Comparison of ENCODE assay signal across 1 cellular context in the genomic region with DNA sequence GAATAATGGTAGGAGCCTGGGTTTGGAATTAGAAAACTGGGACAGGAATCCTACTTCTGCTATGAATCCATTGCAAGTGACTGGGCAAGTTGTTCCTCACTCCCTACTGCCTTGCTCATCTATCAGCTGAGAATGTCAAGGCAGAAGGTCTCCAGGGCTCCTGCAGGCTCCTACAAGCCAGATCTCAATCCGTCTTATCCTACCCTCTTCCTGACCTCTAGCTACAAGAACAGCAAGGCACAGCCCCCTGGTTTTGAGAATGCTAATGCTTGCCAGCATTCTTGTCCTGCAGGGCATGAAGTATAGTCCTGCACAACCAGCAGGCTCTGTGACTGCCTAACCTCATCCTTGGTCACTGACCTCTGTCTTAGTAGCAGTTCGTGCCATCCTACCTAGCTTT.
TF ChIP-seq lines count a peak whose summit lies in the region.

No MANE protein-coding gene starts in this region.

TF ChIP-seq in WTC11, 78 proteins besides CTCF, POLR2A, EP300 and RAD21 (continued from another document):
- TF ChIP-seq, protein P1, sequence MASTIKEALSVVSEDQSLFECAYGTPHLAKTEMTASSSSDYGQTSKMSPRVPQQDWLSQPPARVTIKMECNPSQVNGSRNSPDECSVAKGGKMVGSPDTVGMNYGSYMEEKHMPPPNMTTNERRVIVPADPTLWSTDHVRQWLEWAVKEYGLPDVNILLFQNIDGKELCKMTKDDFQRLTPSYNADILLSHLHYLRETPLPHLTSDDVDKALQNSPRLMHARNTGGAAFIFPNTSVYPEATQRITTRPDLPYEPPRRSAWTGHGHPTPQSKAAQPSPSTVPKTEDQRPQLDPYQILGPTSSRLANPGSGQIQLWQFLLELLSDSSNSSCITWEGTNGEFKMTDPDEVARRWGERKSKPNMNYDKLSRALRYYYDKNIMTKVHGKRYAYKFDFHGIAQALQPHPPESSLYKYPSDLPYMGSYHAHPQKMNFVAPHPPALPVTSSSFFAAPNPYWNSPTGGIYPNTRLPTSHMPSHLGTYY (CRISPR knock-in tag; IDR thresholded peaks at IDR 0.05): no peak
- TF ChIP-seq TCF7 (CRISPR knock-in tag; IDR thresholded peaks at IDR 0.05; ENCODE audit: low read depth) (no peak), ZMAT4 (CRISPR knock-in tag; IDR thresholded peaks at IDR 0.05) (no peak), TEAD1 (CRISPR knock-in tag; IDR thresholded peaks at IDR 0.05) (no peak), ZNF121 (CRISPR knock-in tag; IDR thresholded peaks at IDR 0.05) (no peak), KAT7 (CRISPR knock-in tag; IDR thresholded peaks at IDR 0.05; ENCODE audit: borderline replicate concordance) (no peak), ZNF512 (CRISPR knock-in tag; IDR thresholded peaks at IDR 0.05; ENCODE audit: borderline replicate concordance) (no peak), EMX1 (CRISPR knock-in tag; IDR thresholded peaks at IDR 0.05) (no peak), NR3C1 (CRISPR knock-in tag; conservative IDR thresholded peaks at IDR 0.05; ENCODE audit: low read depth) (no peak)
- TF ChIP-seq, protein P2, sequence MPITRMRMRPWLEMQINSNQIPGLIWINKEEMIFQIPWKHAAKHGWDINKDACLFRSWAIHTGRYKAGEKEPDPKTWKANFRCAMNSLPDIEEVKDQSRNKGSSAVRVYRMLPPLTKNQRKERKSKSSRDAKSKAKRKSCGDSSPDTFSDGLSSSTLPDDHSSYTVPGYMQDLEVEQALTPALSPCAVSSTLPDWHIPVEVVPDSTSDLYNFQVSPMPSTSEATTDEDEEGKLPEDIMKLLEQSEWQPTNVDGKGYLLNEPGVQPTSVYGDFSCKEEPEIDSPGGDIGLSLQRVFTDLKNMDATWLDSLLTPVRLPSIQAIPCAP (CRISPR knock-in tag; IDR thresholded peaks at IDR 0.05): no peak
- TF ChIP-seq, protein P3, sequence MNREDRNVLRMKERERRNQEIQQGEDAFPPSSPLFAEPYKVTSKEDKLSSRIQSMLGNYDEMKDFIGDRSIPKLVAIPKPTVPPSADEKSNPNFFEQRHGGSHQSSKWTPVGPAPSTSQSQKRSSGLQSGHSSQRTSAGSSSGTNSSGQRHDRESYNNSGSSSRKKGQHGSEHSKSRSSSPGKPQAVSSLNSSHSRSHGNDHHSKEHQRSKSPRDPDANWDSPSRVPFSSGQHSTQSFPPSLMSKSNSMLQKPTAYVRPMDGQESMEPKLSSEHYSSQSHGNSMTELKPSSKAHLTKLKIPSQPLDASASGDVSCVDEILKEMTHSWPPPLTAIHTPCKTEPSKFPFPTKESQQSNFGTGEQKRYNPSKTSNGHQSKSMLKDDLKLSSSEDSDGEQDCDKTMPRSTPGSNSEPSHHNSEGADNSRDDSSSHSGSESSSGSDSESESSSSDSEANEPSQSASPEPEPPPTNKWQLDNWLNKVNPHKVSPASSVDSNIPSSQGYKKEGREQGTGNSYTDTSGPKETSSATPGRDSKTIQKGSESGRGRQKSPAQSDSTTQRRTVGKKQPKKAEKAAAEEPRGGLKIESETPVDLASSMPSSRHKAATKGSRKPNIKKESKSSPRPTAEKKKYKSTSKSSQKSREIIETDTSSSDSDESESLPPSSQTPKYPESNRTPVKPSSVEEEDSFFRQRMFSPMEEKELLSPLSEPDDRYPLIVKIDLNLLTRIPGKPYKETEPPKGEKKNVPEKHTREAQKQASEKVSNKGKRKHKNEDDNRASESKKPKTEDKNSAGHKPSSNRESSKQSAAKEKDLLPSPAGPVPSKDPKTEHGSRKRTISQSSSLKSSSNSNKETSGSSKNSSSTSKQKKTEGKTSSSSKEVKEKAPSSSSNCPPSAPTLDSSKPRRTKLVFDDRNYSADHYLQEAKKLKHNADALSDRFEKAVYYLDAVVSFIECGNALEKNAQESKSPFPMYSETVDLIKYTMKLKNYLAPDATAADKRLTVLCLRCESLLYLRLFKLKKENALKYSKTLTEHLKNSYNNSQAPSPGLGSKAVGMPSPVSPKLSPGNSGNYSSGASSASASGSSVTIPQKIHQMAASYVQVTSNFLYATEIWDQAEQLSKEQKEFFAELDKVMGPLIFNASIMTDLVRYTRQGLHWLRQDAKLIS (CRISPR knock-in tag; IDR thresholded peaks at IDR 0.05; ENCODE audit: borderline replicate concordance): no peak
